In genomic region chrX:126165401-126165720, GRCh38 we compare ENCODE assay signal across 1 cellular context.
TF ChIP-seq lines count a peak whose summit lies in the region.

No MANE protein-coding gene starts in this region.

TF ChIP-seq in HepG2, 621 proteins besides CTCF, POLR2A, EP300 and RAD21 (continued from another document):
- TF ChIP-seq GATAD2A (CRISPR knock-in tag; IDR thresholded peaks at IDR 0.05) (no peak), ZC3H13 (CRISPR knock-in tag; IDR thresholded peaks at IDR 0.05) (no peak), TP53 (CRISPR knock-in tag; conservative IDR thresholded peaks at IDR 0.05) (no peak)
